8 cellular contexts compared by ENCODE assay signal in the genomic region with DNA sequence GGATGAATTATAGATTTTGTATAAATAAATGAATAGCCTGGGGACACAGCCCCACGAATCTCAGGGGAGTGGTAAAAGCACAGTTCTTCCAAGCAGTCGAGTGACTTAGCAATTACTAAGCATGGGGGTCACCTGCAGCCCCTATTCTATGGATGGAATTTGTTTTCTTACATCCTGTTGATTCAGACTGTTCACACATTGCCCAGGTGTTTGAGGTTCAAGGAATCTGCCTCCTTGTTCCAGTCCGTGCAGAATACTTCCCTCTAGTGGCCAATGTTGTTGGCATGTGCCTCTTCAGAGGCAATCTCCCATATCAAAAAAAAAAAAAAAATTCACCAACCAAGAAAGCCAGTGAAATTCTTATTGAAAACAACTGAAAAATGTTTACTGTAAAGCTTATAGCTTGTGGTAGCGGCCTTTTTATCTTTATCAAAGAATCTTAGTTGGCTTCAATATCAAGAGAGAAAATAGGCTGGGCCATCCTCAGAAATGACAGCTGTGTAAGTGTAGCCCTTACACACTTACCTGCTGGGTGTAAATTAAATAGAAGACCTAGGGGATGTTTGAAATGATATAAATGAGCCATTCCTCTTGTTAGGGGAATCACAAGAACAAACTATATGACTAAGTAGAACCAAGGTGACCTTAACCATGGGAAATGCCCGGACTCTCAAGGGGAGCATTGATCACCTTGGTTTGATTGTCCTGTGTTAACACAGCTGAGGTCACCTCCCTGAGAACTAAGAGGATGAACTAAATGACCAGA. TPM values are rescaled to one million over a fixed set of nuclear protein-coding genes. Genes with fewer than 3 reads are reported as not detected.
A peak's percentile ranks its signal among the peaks of the same experiment; 100 is the strongest.
DNase-seq lines count a peak whose midpoint lies in the region; ATAC-seq, FAIRE-seq and TF ChIP-seq lines count a peak whose summit lies in the region.

No MANE protein-coding gene starts in this region.

- ATAC-seq in PC-3 (peak; percentile 85), thoracic aorta (ENCODE audit: insufficient number of reproducible peaks, low FRiP score, low read depth) (no peak)

- in situ Hi-C loops in brain microvascular endothelial cell (cut with HindIII; ENCODE audit: low pct_ligation_motif_present, low sequenced_read_pairs) = loop anchor here (25.0 kb wide), 1 partner anchor 123 kb away; no protein-coding TSS in a partner anchor

- H3K4me2 ChIP-seq in PC-3 (ENCODE audit: low read length) = peak overlapping the region; percentile 53
- peak overlapping the region; percentile 36 for H3K4me2 ChIP-seq in keratinocyte (ENCODE audit: control insufficient read depth, extremely low read depth, insufficient read depth, low read depth, low read length)

- intact Hi-C loops in PC-3 (cut with micrococcal nuclease) = no loop called here

- H3F3A ChIP-seq in PC-3 (ENCODE audit: low read length, unreplicated experiment) = no peaks in the 10 kb centered on the region

- CTCF ChIA-PET in PC-3 (lab: Charles Lee) = no interaction called here

- TF ChIP-seq CTCF in PC-3 (conservative IDR thresholded peaks at IDR 0.05; ENCODE audit: low read depth, low read length) = peak; percentile 83
- TF ChIP-seq CTCF in brain microvascular endothelial cell (IDR thresholded peaks at IDR 0.05; ENCODE audit: low read depth, low read length, missing control alignments) = peak; percentile 89
- TF ChIP-seq CTCF in keratinocyte (optimal IDR thresholded peaks at IDR 0.05 in 1 of 3, IDR thresholded peaks at IDR 0.05 in 1 of 3, conservative IDR thresholded peaks at IDR 0.05 in 1 of 3; ENCODE audit: extremely low read depth in 1 of 3, insufficient read depth in 2 of 3, low read length in 3 of 3) = peak; percentile 69 to 83 (median 80)
- peak; percentile 48 for TF ChIP-seq CTCF in thoracic aorta (IDR thresholded peaks at IDR 0.05)

- DNase-seq in activated T-cell treated with anti-CD3 and anti-CD28 coated beads for 24 hours (ENCODE audit: low read depth) (peak; percentile 16), HuH-7 (ENCODE audit: low spot score) (peak; percentile 24), PC-3 (peak; percentile 79), brain microvascular endothelial cell (peak; percentile 43), keratinocyte (ENCODE audit: low read depth, low spot score) (peak; percentile 75), thoracic aorta (ENCODE audit: low spot score) (no peak), NCI-H128 (lab: John Stamatoyannopoulos, UW; ENCODE audit: unreplicated experiment) (no peak)
- no peak for DNase-seq in activated T-cell treated with anti-CD3 and anti-CD28 coated beads, Interleukin-2, amount 50 U/mL, for 1 hour

- H3K27me3 ChIP-seq in PC-3 (ENCODE audit: low read length) (no peaks in the 10 kb centered on the region), brain microvascular endothelial cell (replicated peaks) (peaks cover 1% of the 10 kb centered on the region), keratinocyte (ENCODE audit: control insufficient read depth, extremely low read depth, insufficient read depth, low read length) (no peaks in the 10 kb centered on the region), thoracic aorta (replicated peaks; ENCODE audit: insufficient read depth) (no peaks in the 10 kb centered on the region)

- peak; percentile 97 for FAIRE-seq in keratinocyte (lab: Jason Lieb, UNC)

- no peaks in the 10 kb centered on the region for H3K9me3 ChIP-seq in PC-3 (ENCODE audit: low read length)
- no peaks in the 10 kb centered on the region for H3K9me3 ChIP-seq in keratinocyte (ENCODE audit: control insufficient read depth, low read depth, low read length)
- H3K9me3 ChIP-seq in thoracic aorta = no peaks in the 10 kb centered on the region

- H3K4me1 ChIP-seq in PC-3 (ENCODE audit: insufficient read depth, low read length) (peaks cover 19% of the 10 kb centered on the region), keratinocyte (ENCODE audit: control insufficient read depth, extremely low read depth, insufficient read depth, low read length) (peaks cover 14% of the 10 kb centered on the region), thoracic aorta (ENCODE audit: control insufficient read depth in 1 of 2, low read depth in 2 of 2) (no peaks in the 10 kb centered on the region)

- H3K79me2 ChIP-seq in PC-3 (ENCODE audit: low read length) (no peaks in the 10 kb centered on the region), keratinocyte (ENCODE audit: control insufficient read depth, insufficient read depth, low read length) (no peaks in the 10 kb centered on the region)

- H3K27ac ChIP-seq in PC-3 (ENCODE audit: low read length) (no peak overlapping the region), brain microvascular endothelial cell (no peak overlapping the region), keratinocyte (ENCODE audit: control insufficient read depth, insufficient read depth, low read length) (no peak overlapping the region), thoracic aorta (no peak overlapping the region)

- no peaks in the 10 kb centered on the region for H3K9me2 ChIP-seq in PC-3 (replicated peaks; ENCODE audit: low read length)

- H3K4me3 ChIP-seq in PC-3 (ENCODE audit: low read length) (no peak overlapping the region), brain microvascular endothelial cell (ENCODE audit: low read depth, low read length) (no peak overlapping the region), keratinocyte (ENCODE audit: control insufficient read depth in 2 of 3, extremely low read depth in 1 of 3, insufficient read depth in 2 of 3, low read depth in 1 of 3, low read length in 3 of 3) (no peak overlapping the region), thoracic aorta (no peak overlapping the region)

- H3K9ac ChIP-seq in PC-3 (ENCODE audit: low read length) (no peak overlapping the region), keratinocyte (ENCODE audit: control insufficient read depth, extremely low read depth, insufficient read depth, low read length) (no peak overlapping the region)

- H4K20me1 ChIP-seq in PC-3 (ENCODE audit: low read length) (no peaks in the 10 kb centered on the region), keratinocyte (ENCODE audit: control insufficient read depth, extremely low read depth, insufficient read depth, low read length) (no peaks in the 10 kb centered on the region)

- no peaks in the 10 kb centered on the region for H3K9me1 ChIP-seq in keratinocyte (ENCODE audit: control insufficient read depth, extremely low read depth, insufficient read depth, low read length)

- dilution Hi-C loops in keratinocyte (cut with MboI; ENCODE audit: extremely low pct_ligation_motif_present, low sequenced_read_pairs) = no loop called here

- H2AFZ ChIP-seq in PC-3 (ENCODE audit: low read length) (0 out of 2 replicates have a peak overlapping the region, but pooled peaks have one; percentile 18), keratinocyte (ENCODE audit: control insufficient read depth, low read length) (peak overlapping the region; percentile 18)

- H3K36me3 ChIP-seq in PC-3 (ENCODE audit: low read depth, low read length) (no peaks in the 10 kb centered on the region), brain microvascular endothelial cell (replicated peaks) (no peaks in the 10 kb centered on the region), keratinocyte (ENCODE audit: control insufficient read depth in 2 of 2, extremely low read depth in 1 of 2, insufficient read depth in 2 of 2, low read length in 2 of 2) (no peaks in the 10 kb centered on the region), thoracic aorta (no peaks in the 10 kb centered on the region)

- BruUV-seq in PC-3 (replicated peaks; lab: Mats Ljungman, UMichigan) = no TSS peak

- POLR2A ChIA-PET in PC-3 (lab: Charles Lee; ENCODE audit: unreplicated experiment) = no interaction called here

RNA-seq across cellular contexts. Expression of a gene that starts 7.8 kb away (rescaled TPM):
- total RNA-seq in PC-3 (2014; rRNA removed) (not detected in 2 replicates), thoracic aorta (not detected)
- polyA plus RNA-seq in keratinocyte = 0.10 to 0.67 TPM (median 0.44 TPM) in 3 replicates
- 50.6 TPM for polyA plus RNA-seq in keratinocyte (2011; ENCODE audit: low read depth)
- 0.12 and 0.19 TPM in 2 replicates for polyA plus RNA-seq in keratinocyte (2011; cell fraction: cytosol; rRNA removed)
- polyA plus RNA-seq in keratinocyte (2011; cell fraction: nucleus; rRNA removed) = 0.56 and 1.0 TPM in 2 replicates
- 0.15 and 35.1 TPM in 2 replicates for polyA plus RNA-seq in keratinocyte (2012; ENCODE audit: low replicate concordance)
- polyA minus RNA-seq in keratinocyte = 0.40 to 0.74 TPM in 2 of 3 replicates, not detected in the other
- polyA minus RNA-seq in keratinocyte (2011; cell fraction: cytosol; rRNA and poly(A)+ RNA removed) = not detected
- 0.54 and 1.2 TPM in 2 replicates for polyA minus RNA-seq in keratinocyte (2011; cell fraction: nucleus; rRNA and poly(A)+ RNA removed)

RNA-seq across cellular contexts. Expression of a gene that starts 41.3 kb away (rescaled TPM):
- 5.0 and 6.2 TPM in 2 replicates for total RNA-seq in PC-3 (2014; rRNA removed)
- polyA plus RNA-seq in keratinocyte = 1.6 to 5.2 TPM (median 4.4 TPM) in 3 replicates
- 29.6 TPM for polyA plus RNA-seq in keratinocyte (2011; ENCODE audit: low read depth)
- 1.7 and 3.7 TPM in 2 replicates for polyA plus RNA-seq in keratinocyte (2011; cell fraction: cytosol; rRNA removed)
- 2.7 and 4.9 TPM in 2 replicates for polyA plus RNA-seq in keratinocyte (2011; cell fraction: nucleus; rRNA removed)
- polyA plus RNA-seq in keratinocyte (2012; ENCODE audit: low replicate concordance) = 1.3 and 39.8 TPM in 2 replicates
- polyA minus RNA-seq in keratinocyte = 0.39 to 2.2 TPM (median 0.86 TPM) in 3 replicates
- 1.2 TPM for polyA minus RNA-seq in keratinocyte (2011; cell fraction: cytosol; rRNA and poly(A)+ RNA removed)
- polyA minus RNA-seq in keratinocyte (2011; cell fraction: nucleus; rRNA and poly(A)+ RNA removed) = 1.4 and 2.5 TPM in 2 replicates
- total RNA-seq in thoracic aorta = not detected

RNA-seq across cellular contexts. Expression of a gene that starts 50.6 kb away (rescaled TPM):
- total RNA-seq in PC-3 (2014; rRNA removed) (not detected in 2 replicates), thoracic aorta (not detected)
- 0.20 to 0.30 TPM in 2 of 3 replicates, not detected in the other for polyA plus RNA-seq in keratinocyte
- polyA plus RNA-seq in keratinocyte (2011; ENCODE audit: low read depth) = 5.4 TPM
- polyA plus RNA-seq in keratinocyte (2011; cell fraction: cytosol; rRNA removed) = 0.07 TPM in 1 of 2 replicates, not detected in the other
- polyA plus RNA-seq in keratinocyte (2011; cell fraction: nucleus; rRNA removed) = 0.17 TPM in 1 of 2 replicates, not detected in the other
- polyA plus RNA-seq in keratinocyte (2012; ENCODE audit: low replicate concordance) = 7.0 TPM in 1 of 2 replicates, not detected in the other
- 0.16 TPM in 1 of 3 replicates, not detected in the others for polyA minus RNA-seq in keratinocyte
- not detected for polyA minus RNA-seq in keratinocyte (2011; cell fraction: cytosol; rRNA and poly(A)+ RNA removed)
- not detected in 2 replicates for polyA minus RNA-seq in keratinocyte (2011; cell fraction: nucleus; rRNA and poly(A)+ RNA removed)

Comparison
In these comparisons a context has a peak if more than half of its experiments do, and no peak if none do; other contexts are left out.
1. DNase-seq: peak in activated T-cell treated with anti-CD3 and anti-CD28 coated beads for 24 hours (single experiment), HuH-7 (single experiment), PC-3 (single experiment), brain microvascular endothelial cell (single experiment) and keratinocyte (single experiment); none in activated T-cell treated with anti-CD3 and anti-CD28 coated beads, Interleukin-2, amount 50 U/mL, for 1 hour (single experiment), thoracic aorta (single experiment) and NCI-H128 (single experiment).
2. Peak in every context shown above with its lines, with median percentiles within 50 percentile points of each other: CTCF ChIP-seq.